Comparison of ENCODE assay signal across 1 cellular context in the genomic region with DNA sequence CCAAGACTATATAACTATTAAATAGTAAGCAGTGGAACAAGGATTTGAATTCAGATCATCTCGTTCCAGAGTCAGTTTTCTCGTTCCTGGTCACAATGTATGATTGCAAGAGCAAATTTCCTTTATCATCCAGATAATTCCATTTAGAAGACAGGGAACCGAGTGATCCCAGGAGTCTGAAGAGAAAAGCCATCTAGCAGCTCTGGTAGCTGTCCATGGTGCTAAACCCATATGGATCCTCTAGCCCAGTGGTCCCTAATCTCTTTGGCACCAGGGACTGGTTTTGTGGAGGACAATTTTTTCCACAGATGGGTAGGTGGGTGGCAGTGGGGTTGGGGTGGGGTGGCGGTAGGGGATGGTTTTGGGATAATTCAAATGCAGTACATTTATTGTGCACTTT.
TF ChIP-seq lines count a peak whose summit lies in the region.

No MANE protein-coding gene starts in this region.

TF ChIP-seq in HepG2, 621 proteins besides CTCF, POLR2A, EP300 and RAD21 (continued from another document):
- TF ChIP-seq SYNCRIP (IDR thresholded peaks at IDR 0.05; ENCODE audit: insufficient read depth, low read depth, low read length) (no peak), SNAPC2 (CRISPR knock-in tag; IDR thresholded peaks at IDR 0.05) (0 out of 2 replicates have a peak, but pooled peaks have one; percentile 24), ZNF792 (CRISPR knock-in tag; IDR thresholded peaks at IDR 0.05) (0 out of 2 replicates have a peak, but pooled peaks have one; percentile 33), HOXA5 (CRISPR knock-in tag; IDR thresholded peaks at IDR 0.05) (peak; percentile 57; the same call in 1 of the 2 replicates), ZNF644 (CRISPR knock-in tag; IDR thresholded peaks at IDR 0.05; ENCODE audit: low read depth) (0 out of 2 replicates have a peak, but pooled peaks have one; percentile 29), ZNF317 (CRISPR knock-in tag; IDR thresholded peaks at IDR 0.05) (no peak), MAFK (conservative IDR thresholded peaks at IDR 0.05 in 1 of 2, IDR thresholded peaks at IDR 0.05 in 1 of 2; ENCODE audit: low read length in 2 of 2) (no peak), FOXJ3 (CRISPR knock-in tag; IDR thresholded peaks at IDR 0.05; ENCODE audit: borderline replicate concordance) (no peak), ZMYM4 (CRISPR knock-in tag; IDR thresholded peaks at IDR 0.05) (no peak), MZF1 (CRISPR knock-in tag; IDR thresholded peaks at IDR 0.05; ENCODE audit: borderline replicate concordance) (no peak), KAT8 (CRISPR knock-in tag; IDR thresholded peaks at IDR 0.05) (0 out of 2 replicates have a peak, but pooled peaks have one; percentile 29), MEF2D (CRISPR knock-in tag; IDR thresholded peaks at IDR 0.05) (no peak)
- TF ChIP-seq, protein P1, sequence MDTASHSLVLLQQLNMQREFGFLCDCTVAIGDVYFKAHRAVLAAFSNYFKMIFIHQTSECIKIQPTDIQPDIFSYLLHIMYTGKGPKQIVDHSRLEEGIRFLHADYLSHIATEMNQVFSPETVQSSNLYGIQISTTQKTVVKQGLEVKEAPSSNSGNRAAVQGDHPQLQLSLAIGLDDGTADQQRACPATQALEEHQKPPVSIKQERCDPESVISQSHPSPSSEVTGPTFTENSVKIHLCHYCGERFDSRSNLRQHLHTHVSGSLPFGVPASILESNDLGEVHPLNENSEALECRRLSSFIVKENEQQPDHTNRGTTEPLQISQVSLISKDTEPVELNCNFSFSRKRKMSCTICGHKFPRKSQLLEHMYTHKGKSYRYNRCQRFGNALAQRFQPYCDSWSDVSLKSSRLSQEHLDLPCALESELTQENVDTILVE (CRISPR knock-in tag; IDR thresholded peaks at IDR 0.05): 0 out of 2 replicates have a peak, but pooled peaks have one; percentile 27
- TF ChIP-seq, protein P2, sequence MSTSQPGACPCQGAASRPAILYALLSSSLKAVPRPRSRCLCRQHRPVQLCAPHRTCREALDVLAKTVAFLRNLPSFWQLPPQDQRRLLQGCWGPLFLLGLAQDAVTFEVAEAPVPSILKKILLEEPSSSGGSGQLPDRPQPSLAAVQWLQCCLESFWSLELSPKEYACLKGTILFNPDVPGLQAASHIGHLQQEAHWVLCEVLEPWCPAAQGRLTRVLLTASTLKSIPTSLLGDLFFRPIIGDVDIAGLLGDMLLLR (CRISPR knock-in tag; IDR thresholded peaks at IDR 0.05): no peak
- TF ChIP-seq, protein P3, sequence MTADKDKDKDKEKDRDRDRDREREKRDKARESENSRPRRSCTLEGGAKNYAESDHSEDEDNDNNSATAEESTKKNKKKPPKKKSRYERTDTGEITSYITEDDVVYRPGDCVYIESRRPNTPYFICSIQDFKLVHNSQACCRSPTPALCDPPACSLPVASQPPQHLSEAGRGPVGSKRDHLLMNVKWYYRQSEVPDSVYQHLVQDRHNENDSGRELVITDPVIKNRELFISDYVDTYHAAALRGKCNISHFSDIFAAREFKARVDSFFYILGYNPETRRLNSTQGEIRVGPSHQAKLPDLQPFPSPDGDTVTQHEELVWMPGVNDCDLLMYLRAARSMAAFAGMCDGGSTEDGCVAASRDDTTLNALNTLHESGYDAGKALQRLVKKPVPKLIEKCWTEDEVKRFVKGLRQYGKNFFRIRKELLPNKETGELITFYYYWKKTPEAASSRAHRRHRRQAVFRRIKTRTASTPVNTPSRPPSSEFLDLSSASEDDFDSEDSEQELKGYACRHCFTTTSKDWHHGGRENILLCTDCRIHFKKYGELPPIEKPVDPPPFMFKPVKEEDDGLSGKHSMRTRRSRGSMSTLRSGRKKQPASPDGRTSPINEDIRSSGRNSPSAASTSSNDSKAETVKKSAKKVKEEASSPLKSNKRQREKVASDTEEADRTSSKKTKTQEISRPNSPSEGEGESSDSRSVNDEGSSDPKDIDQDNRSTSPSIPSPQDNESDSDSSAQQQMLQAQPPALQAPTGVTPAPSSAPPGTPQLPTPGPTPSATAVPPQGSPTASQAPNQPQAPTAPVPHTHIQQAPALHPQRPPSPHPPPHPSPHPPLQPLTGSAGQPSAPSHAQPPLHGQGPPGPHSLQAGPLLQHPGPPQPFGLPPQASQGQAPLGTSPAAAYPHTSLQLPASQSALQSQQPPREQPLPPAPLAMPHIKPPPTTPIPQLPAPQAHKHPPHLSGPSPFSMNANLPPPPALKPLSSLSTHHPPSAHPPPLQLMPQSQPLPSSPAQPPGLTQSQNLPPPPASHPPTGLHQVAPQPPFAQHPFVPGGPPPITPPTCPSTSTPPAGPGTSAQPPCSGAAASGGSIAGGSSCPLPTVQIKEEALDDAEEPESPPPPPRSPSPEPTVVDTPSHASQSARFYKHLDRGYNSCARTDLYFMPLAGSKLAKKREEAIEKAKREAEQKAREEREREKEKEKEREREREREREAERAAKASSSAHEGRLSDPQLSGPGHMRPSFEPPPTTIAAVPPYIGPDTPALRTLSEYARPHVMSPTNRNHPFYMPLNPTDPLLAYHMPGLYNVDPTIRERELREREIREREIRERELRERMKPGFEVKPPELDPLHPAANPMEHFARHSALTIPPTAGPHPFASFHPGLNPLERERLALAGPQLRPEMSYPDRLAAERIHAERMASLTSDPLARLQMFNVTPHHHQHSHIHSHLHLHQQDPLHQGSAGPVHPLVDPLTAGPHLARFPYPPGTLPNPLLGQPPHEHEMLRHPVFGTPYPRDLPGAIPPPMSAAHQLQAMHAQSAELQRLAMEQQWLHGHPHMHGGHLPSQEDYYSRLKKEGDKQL (CRISPR knock-in tag; IDR thresholded peaks at IDR 0.05; ENCODE audit: low read depth): no peak
